18 cellular contexts compared by ENCODE assay signal in the genomic region with DNA sequence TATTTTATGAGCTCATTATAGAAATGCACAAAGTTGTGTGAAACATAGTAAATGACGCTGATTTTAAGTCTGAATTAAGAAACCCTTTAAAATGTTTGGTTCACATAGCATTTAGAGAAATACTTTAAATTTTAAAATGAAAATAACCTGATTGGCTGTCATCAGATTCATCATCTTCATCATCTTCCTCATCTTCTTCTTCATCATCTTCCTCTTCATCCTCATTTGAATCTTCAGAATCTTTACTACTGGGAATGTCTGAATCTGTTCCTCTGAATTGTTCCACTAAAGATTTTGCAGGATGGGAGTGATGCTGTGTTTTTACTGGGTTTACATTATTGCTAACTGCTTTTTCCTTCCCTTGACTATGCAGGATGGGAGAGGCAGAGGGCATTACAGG.
DNase-seq lines count a peak whose midpoint lies in the region; ATAC-seq and TF ChIP-seq lines count a peak whose summit lies in the region.
"Had no signal": no experiment of that assay in that cellular context is flagged by ENCODE, and none has a peak within 500 bp of the region (broad histone marks: within the 10 kb centered on the region; RNA-seq: fewer than 3 reads in every experiment).

No MANE protein-coding gene starts in this region.

- ATAC-seq in Panc1: no peak
- ATAC-seq: A549; CD8-positive, alpha-beta T cell; GM12878 had no signal

- no peaks in the 10 kb centered on the region for H3K9me3 ChIP-seq in mammary epithelial cell (replicated peaks; ENCODE audit: insufficient read depth, low read length)
- no peaks in the 10 kb centered on the region for H3K9me3 ChIP-seq in breast epithelium
- H3K9me3 ChIP-seq in Panc1 (ENCODE audit: control insufficient read depth, insufficient read depth, low read depth, low read length): no peaks in the 10 kb centered on the region
- no peaks in the 10 kb centered on the region for H3K9me3 ChIP-seq in mesenchymal stem cell (ENCODE audit: control insufficient read depth, low read length)
- H3K9me3 ChIP-seq: A549; BLaER1 treated with 17β-estradiol and CSF1 and Interleukin-3, amounts not matched to agents 10 nM and 100 nM; Caco-2 had no signal

- no peak for TF ChIP-seq CTCF in mammary epithelial cell (conservative IDR thresholded peaks at IDR 0.05 in 1 of 2, IDR thresholded peaks at IDR 0.05 in 1 of 2; ENCODE audit: extremely low read depth in 1 of 2, insufficient read depth in 1 of 2, low read depth in 1 of 2, low read length in 2 of 2)
- no peak for TF ChIP-seq CTCF in breast epithelium (IDR thresholded peaks at IDR 0.05)
- no peak for TF ChIP-seq CTCF in Panc1 (IDR thresholded peaks at IDR 0.05)
- no peak for TF ChIP-seq CTCF in nephron progenitor cell (IDR thresholded peaks at IDR 0.05)

- no peak overlapping the region for H3K4me2 ChIP-seq in mammary epithelial cell (ENCODE audit: insufficient read depth, low read depth, low read length)
- H3K4me2 ChIP-seq in mesenchymal stem cell (ENCODE audit: low read length, poor library complexity, severe bottlenecking): no peak overlapping the region
- H3K4me2 ChIP-seq: A549; BLaER1 treated with 17β-estradiol and CSF1 and Interleukin-3, amounts not matched to agents 10 nM and 100 nM had no signal

- no peak overlapping the region for H3K14ac ChIP-seq in mesenchymal stem cell (ENCODE audit: low read length in 2 of 2)

- H2BK15ac ChIP-seq in mesenchymal stem cell (ENCODE audit: low read depth, poor library complexity, severe bottlenecking): no peak overlapping the region

- no peaks in the 10 kb centered on the region for H3K4me1 Mint-ChIP-seq in nephron progenitor cell
- H3K4me1 Mint-ChIP-seq: B cell had no signal

- H3K27me3 ChIP-seq in mammary epithelial cell (ENCODE audit: insufficient read depth, low read length) (no peaks in the 10 kb centered on the region), breast epithelium (no peaks in the 10 kb centered on the region), Panc1 (ENCODE audit: control insufficient read depth, insufficient read depth, low read length) (no peaks in the 10 kb centered on the region), mesenchymal stem cell (ENCODE audit: control insufficient read depth in 1 of 2, insufficient read depth in 1 of 2, low read length in 2 of 2) (no peaks in the 10 kb centered on the region)
- H3K27me3 ChIP-seq: BLaER1 treated with 17β-estradiol and CSF1 and Interleukin-3, amounts not matched to agents 10 nM and 100 nM had no signal

- no peak overlapping the region for H3K18ac ChIP-seq in mesenchymal stem cell (ENCODE audit: low read depth in 1 of 2, low read length in 2 of 2)

- no peak overlapping the region for H3K27ac Mint-ChIP-seq in nephron progenitor cell
- H3K27ac Mint-ChIP-seq: B cell; CD4-positive, alpha-beta T cell; CD8-positive, alpha-beta T cell had no signal

- dilution Hi-C loops in mammary epithelial cell (cut with HindIII; ENCODE audit: low sequenced_read_pairs): no loop called here

- H3K9ac ChIP-seq in mammary epithelial cell (ENCODE audit: insufficient read depth, low read length): no peak overlapping the region
- H3K9ac ChIP-seq in mesenchymal stem cell (ENCODE audit: low read length): no peak overlapping the region
- H3K9ac ChIP-seq: BLaER1 treated with 17β-estradiol and CSF1 and Interleukin-3, amounts not matched to agents 10 nM and 100 nM had no signal

- POLR2A ChIA-PET in Panc1 (lab: Charles Lee): no interaction called here

- no peaks in the 10 kb centered on the region for H3K79me1 ChIP-seq in mesenchymal stem cell (replicated peaks; ENCODE audit: low read length, poor library complexity, severe bottlenecking)

- no peak overlapping the region for H3K23ac ChIP-seq in mesenchymal stem cell (ENCODE audit: low read length in 2 of 2)

- no peak overlapping the region for H3K4me3 Mint-ChIP-seq in nephron progenitor cell
- H3K4me3 Mint-ChIP-seq: B cell; CD4-positive, alpha-beta T cell; CD8-positive, alpha-beta T cell had no signal

- H2BK12ac ChIP-seq in mesenchymal stem cell (ENCODE audit: low read length in 2 of 2): no peak overlapping the region

- H3K36me3 ChIP-seq in mammary epithelial cell (ENCODE audit: insufficient read depth, low read length) (peaks cover 10% of the 10 kb centered on the region), breast epithelium (peaks cover 7% of the 10 kb centered on the region), Panc1 (ENCODE audit: control insufficient read depth, insufficient read depth, low read length) (peaks cover 4% of the 10 kb centered on the region), mesenchymal stem cell (ENCODE audit: control insufficient read depth in 1 of 2, insufficient read depth in 2 of 2, low read depth in 1 of 2, low read length in 2 of 2) (peaks cover 2 to 66% of the 10 kb centered on the region in 2 experiments)

- H3K27me3 Mint-ChIP-seq in nephron progenitor cell (ENCODE audit: low read depth, poor library complexity): no peaks in the 10 kb centered on the region
- H3K27me3 Mint-ChIP-seq: B cell; CD4-positive, alpha-beta T cell had no signal

- no peaks in the 10 kb centered on the region for H3K79me2 ChIP-seq in mammary epithelial cell (ENCODE audit: insufficient read depth, low read length)

- DNase-seq in mammary epithelial cell (no peak), breast epithelium (ENCODE audit: low spot score in 2 of 2) (no peak), Panc1 (ENCODE audit: low read depth, low spot score) (no peak), mesenchymal stem cell (no peak), nephron progenitor cell (no peak)
- DNase-seq: AML-193; Caco-2; Calu3; CD4-positive, alpha-beta T cell; CD8-positive, alpha-beta T cell; DMS79 treated with DMSO at 0.1 percent for 48 hours; GDM1 had no signal

- BruUV-seq in mammary epithelial cell (replicated peaks; lab: Mats Ljungman, UMichigan) (TSS peak; percentile 68), Panc1 (replicated peaks; lab: Mats Ljungman, UMichigan) (TSS peak; percentile 31)

- no peaks in the 10 kb centered on the region for H4K20me1 ChIP-seq in mammary epithelial cell (ENCODE audit: insufficient read depth, low read length)
- H4K20me1 ChIP-seq: BLaER1 treated with 17β-estradiol and CSF1 and Interleukin-3, amounts not matched to agents 10 nM and 100 nM had no signal

- intact Hi-C loops in mammary epithelial cell (cut with micrococcal nuclease): no loop called here
- intact Hi-C loops in breast epithelium (cut with DNase I; ENCODE audit: low total_unique reads): no loop called here
- intact Hi-C loops in Panc1 (cut with micrococcal nuclease; ENCODE audit: unreplicated experiment): no loop called here

- TF ChIP-seq POLR2A in breast epithelium (IDR thresholded peaks at IDR 0.05): no peak

- no peak overlapping the region for H3K4ac ChIP-seq in mesenchymal stem cell (ENCODE audit: low read depth in 1 of 2, low read length in 2 of 2)

- H3K4me1 ChIP-seq in mammary epithelial cell (ENCODE audit: insufficient read depth, low read length) (no peaks in the 10 kb centered on the region), breast epithelium (no peaks in the 10 kb centered on the region), Panc1 (ENCODE audit: control insufficient read depth, insufficient read depth, low read length) (no peaks in the 10 kb centered on the region), mesenchymal stem cell (ENCODE audit: control insufficient read depth, insufficient read depth, low read depth, low read length) (no peaks in the 10 kb centered on the region)
- H3K4me1 ChIP-seq: A549; BLaER1 treated with 17β-estradiol and CSF1 and Interleukin-3, amounts not matched to agents 10 nM and 100 nM; Caco-2 had no signal

- 94% methylated on average over 1 of the region's 1 CpG for WGBS in mammary epithelial cell (ENCODE audit: low coverage, missing lambda C conversion rate)
- WGBS in mesenchymal stem cell: no CpG with 5 or more reads among the region's 1 CpG

- H3K27ac ChIP-seq in mammary epithelial cell (ENCODE audit: insufficient read depth, low read depth, low read length) (no peak overlapping the region), breast epithelium (no peak overlapping the region), Panc1 (ENCODE audit: low read length) (no peak overlapping the region), mesenchymal stem cell (ENCODE audit: low read length, poor library complexity, severe bottlenecking) (no peak overlapping the region)
- H3K27ac ChIP-seq: 22Rv1; A549; BLaER1 treated with 17β-estradiol and CSF1 and Interleukin-3, amounts not matched to agents 10 nM and 100 nM; C4-2B had no signal

- no peak overlapping the region for H2AK5ac ChIP-seq in mesenchymal stem cell (ENCODE audit: low read length, severe bottlenecking)

- CTCF ChIA-PET in mammary epithelial cell (lab: Charles Lee; ENCODE audit: low non-redundant PET): no interaction called here
- CTCF ChIA-PET in Panc1 (lab: Charles Lee): no interaction called here

- H4K8ac ChIP-seq in mesenchymal stem cell (ENCODE audit: low read length): no peak overlapping the region

- no peak overlapping the region for H2BK5ac ChIP-seq in mesenchymal stem cell (ENCODE audit: low read depth, low read length, poor library complexity, severe bottlenecking)

- H3K4me3 ChIP-seq in mammary epithelial cell (replicated peaks in 1 of 3; ENCODE audit: insufficient read depth in 1 of 3, low read depth in 2 of 3, low read length in 3 of 3) (no peak overlapping the region), breast epithelium (no peak overlapping the region), Panc1 (ENCODE audit: low read depth in 2 of 2, low read length in 2 of 2) (no peak overlapping the region), mesenchymal stem cell (ENCODE audit: insufficient read depth in 1 of 2, low read depth in 1 of 2, low read length in 2 of 2) (no peak overlapping the region)
- H3K4me3 ChIP-seq: A549; BLaER1 treated with 17β-estradiol and CSF1 and Interleukin-3, amounts not matched to agents 10 nM and 100 nM; GM12878 had no signal

- H2AFZ ChIP-seq in mammary epithelial cell (ENCODE audit: low read depth, low read length): no peak overlapping the region
- no peak overlapping the region for H2AFZ ChIP-seq in mesenchymal stem cell (ENCODE audit: low read depth, low read length)

- peaks cover 45% of the 10 kb centered on the region for H3K36me3 Mint-ChIP-seq in nephron progenitor cell (ENCODE audit: low read depth)

- H4K91ac ChIP-seq in mesenchymal stem cell (ENCODE audit: low read length): no peak overlapping the region

- no peaks in the 10 kb centered on the region for H3K9me3 Mint-ChIP-seq in nephron progenitor cell
- H3K9me3 Mint-ChIP-seq: CD4-positive, alpha-beta T cell; CD8-positive, alpha-beta T cell had no signal

- in situ Hi-C loops in mammary epithelial cell (cut with MboI; ENCODE audit: low sequenced_read_pairs in 2 of 2): no loop called here
- in situ Hi-C loops in Panc1 (cut with HindIII; ENCODE audit: low pct_unique_long_range_greater_than_20kb, low sequenced_read_pairs): no loop called here

- no peak overlapping the region for H2BK120ac ChIP-seq in mesenchymal stem cell (ENCODE audit: low read depth, low read length)
